ENCODE assay signal across 26 cellular contexts in the genomic region with DNA sequence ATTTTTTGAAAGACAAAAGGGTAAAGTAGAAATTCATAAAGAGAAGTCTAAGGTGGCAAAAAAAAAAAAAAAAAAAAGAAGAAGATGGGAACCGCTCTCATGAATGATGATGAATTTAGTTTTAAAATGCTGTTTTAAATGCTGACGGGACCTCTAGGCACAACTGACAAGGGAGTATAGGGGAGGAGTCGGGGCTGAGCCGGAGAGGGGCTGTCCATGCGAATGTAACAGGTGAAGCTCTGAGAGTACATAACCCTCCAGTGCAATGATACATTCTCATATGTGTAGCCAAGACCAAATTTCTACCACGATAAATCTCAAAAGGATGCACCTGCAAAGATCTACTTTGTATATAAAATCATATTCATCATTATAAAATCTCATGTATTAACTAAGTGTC.
"Had no signal": no experiment of that assay in that cellular context is flagged by ENCODE, and none has a peak within 500 bp of the region (broad histone marks: within the 10 kb centered on the region; RNA-seq: fewer than 3 reads in every experiment).

No MANE protein-coding gene starts in this region.

- ATAC-seq: activated naive CD4-positive, alpha-beta T cell treated with anti-CD3 and anti-CD28 coated beads, Interleukin-2, amount 50 U/mL, for 72 hours; T-cell; T-helper 17 cell had no signal

- H3K4me1 Mint-ChIP-seq: activated CD4-positive, alpha-beta memory T cell treated with anti-CD3 and anti-CD28 coated beads, Interleukin-2, amount 10 ng/mL, durations not matched to agents 7 days and 5 days; activated CD4-positive, alpha-beta T cell treated with anti-CD3 and anti-CD28 coated beads, Interleukin-2, amount 10 ng/mL, durations not matched to agents 7 days and 5 days; activated naive CD4-positive, alpha-beta T cell treated with anti-CD3 and anti-CD28 coated beads, Interleukin-2, amount 10 ng/mL, durations not matched to agents 7 days and 5 days; T-helper 17 cell had no signal

- H3K36me3 ChIP-seq: colonic mucosa, esophagus squamous epithelium, gastroesophageal sphincter had no signal

- H3K27me3 Mint-ChIP-seq: activated naive CD4-positive, alpha-beta T cell treated with anti-CD3 and anti-CD28 coated beads, Interleukin-2, amount 10 ng/mL, durations not matched to agents 7 days and 5 days had no signal

- H3K9me3 Mint-ChIP-seq: activated CD4-positive, alpha-beta memory T cell treated with anti-CD3 and anti-CD28 coated beads, Interleukin-2, amount 10 ng/mL, durations not matched to agents 7 days and 5 days; activated naive CD4-positive, alpha-beta T cell treated with anti-CD3 and anti-CD28 coated beads, Interleukin-2, amount 10 ng/mL, durations not matched to agents 7 days and 5 days; activated naive CD8-positive, alpha-beta T cell treated with anti-CD3 and anti-CD28 coated beads, Interleukin-2, amount 10 ng/mL, durations not matched to agents 7 days and 5 days; activated T-cell treated with anti-CD3 and anti-CD28 coated beads, Interleukin-2, amount 50 U/mL, for 24 hours; activated T-cell treated with anti-CD3 and anti-CD28 coated beads, Interleukin-2, amount 50 U/mL, for 72 hours; T-cell; T-helper 2 cell treated with Interferon-gamma antibody and Interleukin-4, amounts not matched to agents 5 μg/mL and 100 μg/mL, for 36 hours had no signal

- FAIRE-seq: endometrium had no signal

- H3K27ac Mint-ChIP-seq: activated CD4-positive, alpha-beta memory T cell treated with anti-CD3 and anti-CD28 coated beads, Interleukin-2, amount 10 ng/mL, durations not matched to agents 7 days and 5 days; activated CD4-positive, alpha-beta T cell treated with anti-CD3 and anti-CD28 coated beads, Interleukin-2, amount 10 ng/mL, durations not matched to agents 7 days and 5 days; activated naive CD4-positive, alpha-beta T cell treated with anti-CD3 and anti-CD28 coated beads, Interleukin-2, amount 10 ng/mL, durations not matched to agents 7 days and 5 days; activated naive CD8-positive, alpha-beta T cell treated with anti-CD3 and anti-CD28 coated beads, Interleukin-2, amount 10 ng/mL, durations not matched to agents 7 days and 5 days; activated T-cell treated with anti-CD3 and anti-CD28 coated beads, Interleukin-2, amount 50 U/mL, for 24 hours; activated T-cell treated with anti-CD3 and anti-CD28 coated beads, Interleukin-2, amount 50 U/mL, for 72 hours; T-cell; T-helper 17 cell; T-helper 2 cell treated with Interferon-gamma antibody and Interleukin-4, amounts not matched to agents 5 μg/mL and 100 μg/mL, for 36 hours had no signal

- DNase-seq: activated CD4-positive, alpha-beta memory T cell treated with anti-CD3 and anti-CD28 coated beads, Interleukin-2, amount 10 ng/mL, durations not matched to agents 7 days and 5 days; activated CD4-positive, alpha-beta T cell treated with anti-CD3 and anti-CD28 coated beads for 1 hour; activated CD4-positive, alpha-beta T cell treated with anti-CD3 and anti-CD28 coated beads for 4 hours; activated CD4-positive, alpha-beta T cell treated with anti-CD3 and anti-CD28 coated beads, Interleukin-2, amount 10 ng/mL, durations not matched to agents 7 days and 5 days; activated CD4-positive, alpha-beta T cell treated with anti-CD3 and anti-CD28 coated beads, Interleukin-2, amount 50 U/mL, for 4 hours; activated CD8-positive, alpha-beta memory T cell treated with anti-CD3 and anti-CD28 coated beads, Interleukin-2, amount 50 U/mL, for 48 hours; activated gamma-delta T cell; activated naive CD4-positive, alpha-beta T cell; activated naive CD4-positive, alpha-beta T cell treated with anti-CD3 and anti-CD28 coated beads, Interleukin-2, amount 10 ng/mL, durations not matched to agents 7 days and 5 days; activated naive CD8-positive, alpha-beta T cell treated with anti-CD3 and anti-CD28 coated beads, Interleukin-2, amount 10 ng/mL, durations not matched to agents 7 days and 5 days; activated T-cell treated with anti-CD3 and anti-CD28 coated beads for 4 hours; activated T-cell treated with anti-CD3 and anti-CD28 coated beads, Interleukin-2, amount 50 U/mL, for 24 hours; activated T-cell treated with anti-CD3 and anti-CD28 coated beads, Interleukin-2, amount 50 U/mL, for 72 hours; cerebellar nuclear complex; effector CD8-positive, alpha-beta T cell; esophagus squamous epithelium; SW 1271; T-cell; T-helper 17 cell; T1000 had no signal

- H3K4me3 ChIP-seq: colonic mucosa, esophagus squamous epithelium, gastroesophageal sphincter had no signal

- H3K27me3 ChIP-seq: colonic mucosa, esophagus squamous epithelium, gastroesophageal sphincter had no signal

- H3K27ac ChIP-seq: colonic mucosa, epithelial cell of prostate, esophagus squamous epithelium, gastroesophageal sphincter had no signal

- H3K4me1 ChIP-seq: colonic mucosa, gastroesophageal sphincter had no signal

- H3K36me3 Mint-ChIP-seq: activated naive CD4-positive, alpha-beta T cell treated with anti-CD3 and anti-CD28 coated beads, Interleukin-2, amount 10 ng/mL, durations not matched to agents 7 days and 5 days; activated naive CD8-positive, alpha-beta T cell treated with anti-CD3 and anti-CD28 coated beads, Interleukin-2, amount 10 ng/mL, durations not matched to agents 7 days and 5 days; T-cell had no signal

- H3K4me3 Mint-ChIP-seq: activated CD4-positive, alpha-beta memory T cell treated with anti-CD3 and anti-CD28 coated beads, Interleukin-2, amount 10 ng/mL, durations not matched to agents 7 days and 5 days; activated CD4-positive, alpha-beta T cell treated with anti-CD3 and anti-CD28 coated beads, Interleukin-2, amount 10 ng/mL, durations not matched to agents 7 days and 5 days; activated naive CD4-positive, alpha-beta T cell treated with anti-CD3 and anti-CD28 coated beads, Interleukin-2, amount 10 ng/mL, durations not matched to agents 7 days and 5 days; activated naive CD8-positive, alpha-beta T cell treated with anti-CD3 and anti-CD28 coated beads, Interleukin-2, amount 10 ng/mL, durations not matched to agents 7 days and 5 days; activated T-cell treated with anti-CD3 and anti-CD28 coated beads, Interleukin-2, amount 50 U/mL, for 24 hours; activated T-cell treated with anti-CD3 and anti-CD28 coated beads, Interleukin-2, amount 50 U/mL, for 72 hours; T-cell; T-helper 17 cell; T-helper 2 cell treated with Interferon-gamma antibody and Interleukin-4, amounts not matched to agents 5 μg/mL and 100 μg/mL, for 36 hours had no signal

- H3K9me3 ChIP-seq: colonic mucosa, gastroesophageal sphincter had no signal
